ENCODE assay signal across 8 cellular contexts in genomic region chrX:55161581-55161980, GRCh38. TPM values are rescaled to one million over a fixed set of nuclear protein-coding genes. Genes with fewer than 3 reads are reported as not detected.
DNase-seq lines count a peak whose midpoint lies in the region; ATAC-seq and TF ChIP-seq lines count a peak whose summit lies in the region.

No MANE protein-coding gene starts in this region.

- H3K79me2 ChIP-seq in smooth muscle cell (ENCODE audit: low read depth), result no peaks in the 10 kb centered on the region

- DNase-seq in heart right ventricle (no peak), Right ventricle myocardium inferior (ENCODE audit: missing footprints) (no peak), smooth muscle cell (lab: John Stamatoyannopoulos, UW; ENCODE audit: unreplicated experiment) (no peak), DMS153 treated with DMSO at 0.1 percent for 48 hours (lab: John Stamatoyannopoulos, UW; ENCODE audit: unreplicated experiment) (no peak), left lobe of liver (ENCODE audit: low spot score) (no peak)

- H3K9me3 ChIP-seq in heart right ventricle (peaks cover 0 to 4% (median 0%) of the 10 kb centered on the region in 11 donors), iPS-15b (ENCODE audit: control insufficient read depth, insufficient read depth, low read length) (no peaks in the 10 kb centered on the region), smooth muscle cell (replicated peaks; ENCODE audit: low read depth) (no peaks in the 10 kb centered on the region)

- 13 to 16% methylated on average over 12 of the region's 12 CpGs for WGBS in heart right ventricle, 2 donors
- WGBS in smooth muscle cell (ENCODE audit: low lambda C conversion rate), result 56% methylated on average over 12 of the region's 12 CpGs

- H3K27me3 Mint-ChIP-seq in activated naive CD8-positive, alpha-beta T cell, result no peaks in the 10 kb centered on the region

- H4K20me1 ChIP-seq in smooth muscle cell (ENCODE audit: low read depth), result no peaks in the 10 kb centered on the region

- intact Hi-C loops in heart right ventricle (cut with DNase I), result loop anchor here in 3 of 10 donors (2.0 to 10.0 kb wide), 6 partner anchors 27 to 527 kb away; partner anchors contain the start of genes APEX2 (in 1 of the 3) and MAGEH1 (in 1 of the 3)
- intact Hi-C loops in Right ventricle myocardium inferior (cut with DNase I), result loop anchor here (1.0 to 5.0 kb wide), 2 partner anchors 26 to 556 kb away; partner anchors contain the start of gene RRAGB

- H3K36me3 Mint-ChIP-seq in activated naive CD8-positive, alpha-beta T cell, result no peaks in the 10 kb centered on the region

- H3K36me3 ChIP-seq in heart right ventricle (peaks cover 0 to 14% (median 0%) of the 10 kb centered on the region in 9 donors), iPS-15b (ENCODE audit: control insufficient read depth, insufficient read depth, low read length) (no peaks in the 10 kb centered on the region), smooth muscle cell (ENCODE audit: low read depth) (no peaks in the 10 kb centered on the region)

- H3K4me1 ChIP-seq in heart right ventricle (peaks cover 0 to 17% (median 3%) of the 10 kb centered on the region in 9 donors), iPS-15b (ENCODE audit: control insufficient read depth, insufficient read depth, low read length) (no peaks in the 10 kb centered on the region), smooth muscle cell (ENCODE audit: low read depth) (peaks cover 5% of the 10 kb centered on the region)

- no peaks in the 10 kb centered on the region for H3K9me3 Mint-ChIP-seq in activated naive CD8-positive, alpha-beta T cell (ENCODE audit: low read depth)

- peak overlapping the region; percentile 83 for H3K4me2 ChIP-seq in smooth muscle cell

- peak overlapping the region; percentile 95 for H3K27ac Mint-ChIP-seq in activated naive CD8-positive, alpha-beta T cell

- peaks cover 18% of the 10 kb centered on the region for H3K4me1 Mint-ChIP-seq in activated naive CD8-positive, alpha-beta T cell (ENCODE audit: low read depth)

- H3K27me3 ChIP-seq in heart right ventricle, result no peaks in the 10 kb centered on the region
- H3K27me3 ChIP-seq in iPS-15b (ENCODE audit: control insufficient read depth, insufficient read depth, low read length), result no peaks in the 10 kb centered on the region
- H3K27me3 ChIP-seq in smooth muscle cell (ENCODE audit: low read depth), result no peaks in the 10 kb centered on the region

- peak overlapping the region; percentile 67 for H2AFZ ChIP-seq in smooth muscle cell (ENCODE audit: low read depth)

- H3K4me3 Mint-ChIP-seq in activated naive CD8-positive, alpha-beta T cell, result peak overlapping the region; percentile 91

- peak overlapping the region; percentile 40 to 67 (median 62) for H3K4me3 ChIP-seq in heart right ventricle
- peak overlapping the region; percentile 71 for H3K4me3 ChIP-seq in iPS-15b (ENCODE audit: low read depth, low read length)
- H3K4me3 ChIP-seq in smooth muscle cell, result peak overlapping the region; percentile 74

- TF ChIP-seq CTCF in heart right ventricle (IDR thresholded peaks at IDR 0.05) (no peak), smooth muscle cell (IDR thresholded peaks at IDR 0.05; ENCODE audit: borderline replicate concordance, insufficient read depth, poor library complexity, severe bottlenecking) (no peak)

- peak overlapping the region; percentile 88 to 95 (median 92) for H3K27ac ChIP-seq in heart right ventricle
- H3K27ac ChIP-seq in smooth muscle cell (ENCODE audit: low read depth), result peak overlapping the region; percentile 84

- ATAC-seq in heart right ventricle (peak in 4 of 8 donors; percentile 9 to 21 (median 15)), Right ventricle myocardium inferior (no peak), left lobe of liver (no peak), HG02970 (IDR thresholded peaks at IDR 0.05; ENCODE audit: low FRiP score, unreplicated experiment) (no peak)

- peak overlapping the region; percentile 65 for H3K9ac ChIP-seq in iPS-15b (ENCODE audit: low read depth, low read length)
- H3K9ac ChIP-seq in smooth muscle cell (ENCODE audit: low read depth), result peak overlapping the region; percentile 68

- H3F3A ChIP-seq in smooth muscle cell (ENCODE audit: low read depth), result no peaks in the 10 kb centered on the region

RNA-seq across cellular contexts. Expression of gene PAGE5, which starts 58.6 kb away (rescaled TPM):
- not detected for total RNA-seq in heart right ventricle
- not detected for polyA plus RNA-seq in heart right ventricle
- total RNA-seq in Right ventricle myocardium inferior, result not detected
- not detected in 2 replicates for total RNA-seq in smooth muscle cell
- polyA plus RNA-seq in smooth muscle cell, result not detected in 2 replicates
- total RNA-seq in left lobe of liver, result 0.73 TPM
